1 cellular context compared by ENCODE assay signal in genomic region chr19:17762505-17763229, GRCh38.
A peak's percentile ranks its signal among the peaks of the same experiment; 100 is the strongest.
TF ChIP-seq lines count a peak whose summit lies in the region.

No MANE protein-coding gene starts in this region.

TF ChIP-seq in HEK293, 187 proteins besides CTCF, POLR2A, EP300 and RAD21 (continued from another document):
- TF ChIP-seq ZBTB10 (tag by site-specific recombination; IDR thresholded peaks at IDR 0.05), result no peak
- TF ChIP-seq HOXA7 (CRISPR knock-in tag; IDR thresholded peaks at IDR 0.05; ENCODE audit: borderline replicate concordance), result no peak
- no peak for TF ChIP-seq ZNF677 (tag by site-specific recombination; IDR thresholded peaks at IDR 0.05)
- no peak for TF ChIP-seq ZNF639 (tag by site-specific recombination; IDR thresholded peaks at IDR 0.05)
- no peak for TF ChIP-seq PRDM6 (tag by site-specific recombination; IDR thresholded peaks at IDR 0.05)
- TF ChIP-seq ZNF366 (tag by site-specific recombination; conservative IDR thresholded peaks at IDR 0.05), result peak; percentile 38
- no peak for TF ChIP-seq ZNF324 (tag by site-specific recombination; IDR thresholded peaks at IDR 0.05)
- no peak for TF ChIP-seq ZNF416 (tag by site-specific recombination; IDR thresholded peaks at IDR 0.05)
- TF ChIP-seq KLF16 (tag by site-specific recombination; IDR thresholded peaks at IDR 0.05), result peak; percentile 21; the same call in 1 of the 2 replicates
- TF ChIP-seq ZNF473 (tag by site-specific recombination; IDR thresholded peaks at IDR 0.05), result no peak
- no peak for TF ChIP-seq ZNF561 (tag by site-specific recombination; IDR thresholded peaks at IDR 0.05; ENCODE audit: borderline replicate concordance)
- peak; percentile 57; the same call in 1 of the 2 replicates for TF ChIP-seq ZNF362 (tag by site-specific recombination; IDR thresholded peaks at IDR 0.05)
